ENCODE assay signal across 4 cellular contexts in genomic region chr21:41442496-41443186, GRCh38.
TF ChIP-seq lines count a peak whose summit lies in the region.

No MANE protein-coding gene starts in this region.

TF ChIP-seq in SK-N-SH, 30 proteins besides CTCF, POLR2A, EP300 and RAD21:
- TF ChIP-seq, protein P1, sequence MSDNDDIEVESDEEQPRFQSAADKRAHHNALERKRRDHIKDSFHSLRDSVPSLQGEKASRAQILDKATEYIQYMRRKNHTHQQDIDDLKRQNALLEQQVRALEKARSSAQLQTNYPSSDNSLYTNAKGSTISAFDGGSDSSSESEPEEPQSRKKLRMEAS (IDR thresholded peaks at IDR 0.05; ENCODE audit: low read depth) = no peak
- TF ChIP-seq PBX3 (IDR thresholded peaks at IDR 0.05) = peak; percentile 27; the same call in 1 of the 2 replicates

TF ChIP-seq in SK-N-SH treated with all-trans-retinoic acid at 6 μM for 48 hours, 23 proteins besides CTCF, POLR2A, EP300 and RAD21 (continues in another document):
- TF ChIP-seq, protein P2, sequence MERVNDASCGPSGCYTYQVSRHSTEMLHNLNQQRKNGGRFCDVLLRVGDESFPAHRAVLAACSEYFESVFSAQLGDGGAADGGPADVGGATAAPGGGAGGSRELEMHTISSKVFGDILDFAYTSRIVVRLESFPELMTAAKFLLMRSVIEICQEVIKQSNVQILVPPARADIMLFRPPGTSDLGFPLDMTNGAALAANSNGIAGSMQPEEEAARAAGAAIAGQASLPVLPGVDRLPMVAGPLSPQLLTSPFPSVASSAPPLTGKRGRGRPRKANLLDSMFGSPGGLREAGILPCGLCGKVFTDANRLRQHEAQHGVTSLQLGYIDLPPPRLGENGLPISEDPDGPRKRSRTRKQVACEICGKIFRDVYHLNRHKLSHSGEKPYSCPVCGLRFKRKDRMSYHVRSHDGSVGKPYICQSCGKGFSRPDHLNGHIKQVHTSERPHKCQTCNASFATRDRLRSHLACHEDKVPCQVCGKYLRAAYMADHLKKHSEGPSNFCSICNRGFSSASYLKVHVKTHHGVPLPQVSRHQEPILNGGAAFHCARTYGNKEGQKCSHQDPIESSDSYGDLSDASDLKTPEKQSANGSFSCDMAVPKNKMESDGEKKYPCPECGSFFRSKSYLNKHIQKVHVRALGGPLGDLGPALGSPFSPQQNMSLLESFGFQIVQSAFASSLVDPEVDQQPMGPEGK (CRISPR knock-in tag; IDR thresholded peaks at IDR 0.05; ENCODE audit: borderline replicate concordance) = no peak
- TF ChIP-seq ZFP3 (CRISPR knock-in tag; IDR thresholded peaks at IDR 0.05) (no peak), PPARA (CRISPR knock-in tag; IDR thresholded peaks at IDR 0.05; ENCODE audit: borderline replicate concordance) (no peak), TCF4 (CRISPR knock-in tag; IDR thresholded peaks at IDR 0.05; ENCODE audit: borderline replicate concordance) (no peak), GLIS3 (CRISPR knock-in tag; IDR thresholded peaks at IDR 0.05) (no peak), OSR1 (CRISPR knock-in tag; IDR thresholded peaks at IDR 0.05) (no peak), ESRRG (CRISPR knock-in tag; IDR thresholded peaks at IDR 0.05) (no peak), ZNF8 (CRISPR knock-in tag; IDR thresholded peaks at IDR 0.05) (no peak), RARB (CRISPR knock-in tag; IDR thresholded peaks at IDR 0.05) (no peak), CSDC2 (CRISPR knock-in tag; IDR thresholded peaks at IDR 0.05) (no peak), BACH2 (CRISPR knock-in tag; IDR thresholded peaks at IDR 0.05; ENCODE audit: borderline replicate concordance) (no peak), ISL1 (CRISPR knock-in tag; IDR thresholded peaks at IDR 0.05) (no peak)
- TF ChIP-seq, protein P3, sequence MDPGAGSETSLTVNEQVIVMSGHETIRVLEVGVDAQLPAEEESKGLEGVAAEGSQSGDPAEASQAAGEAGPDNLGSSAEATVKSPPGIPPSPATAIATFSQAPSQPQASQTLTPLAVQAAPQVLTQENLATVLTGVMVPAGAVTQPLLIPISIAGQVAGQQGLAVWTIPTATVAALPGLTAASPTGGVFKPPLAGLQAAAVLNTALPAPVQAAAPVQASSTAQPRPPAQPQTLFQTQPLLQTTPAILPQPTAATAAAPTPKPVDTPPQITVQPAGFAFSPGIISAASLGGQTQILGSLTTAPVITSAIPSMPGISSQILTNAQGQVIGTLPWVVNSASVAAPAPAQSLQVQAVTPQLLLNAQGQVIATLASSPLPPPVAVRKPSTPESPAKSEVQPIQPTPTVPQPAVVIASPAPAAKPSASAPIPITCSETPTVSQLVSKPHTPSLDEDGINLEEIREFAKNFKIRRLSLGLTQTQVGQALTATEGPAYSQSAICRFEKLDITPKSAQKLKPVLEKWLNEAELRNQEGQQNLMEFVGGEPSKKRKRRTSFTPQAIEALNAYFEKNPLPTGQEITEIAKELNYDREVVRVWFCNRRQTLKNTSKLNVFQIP (CRISPR knock-in tag; IDR thresholded peaks at IDR 0.05; ENCODE audit: borderline replicate concordance, low read depth) = no peak
- TF ChIP-seq, protein P4, sequence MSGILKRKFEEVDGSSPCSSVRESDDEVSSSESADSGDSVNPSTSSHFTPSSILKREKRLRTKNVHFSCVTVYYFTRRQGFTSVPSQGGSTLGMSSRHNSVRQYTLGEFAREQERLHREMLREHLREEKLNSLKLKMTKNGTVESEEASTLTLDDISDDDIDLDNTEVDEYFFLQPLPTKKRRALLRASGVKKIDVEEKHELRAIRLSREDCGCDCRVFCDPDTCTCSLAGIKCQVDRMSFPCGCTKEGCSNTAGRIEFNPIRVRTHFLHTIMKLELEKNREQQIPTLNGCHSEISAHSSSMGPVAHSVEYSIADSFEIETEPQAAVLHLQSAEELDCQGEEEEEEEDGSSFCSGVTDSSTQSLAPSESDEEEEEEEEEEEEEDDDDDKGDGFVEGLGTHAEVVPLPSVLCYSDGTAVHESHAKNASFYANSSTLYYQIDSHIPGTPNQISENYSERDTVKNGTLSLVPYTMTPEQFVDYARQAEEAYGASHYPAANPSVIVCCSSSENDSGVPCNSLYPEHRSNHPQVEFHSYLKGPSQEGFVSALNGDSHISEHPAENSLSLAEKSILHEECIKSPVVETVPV (CRISPR knock-in tag; IDR thresholded peaks at IDR 0.05) = no peak

TF ChIP-seq in IMR-90, 13 proteins besides CTCF, POLR2A, EP300 and RAD21:
- TF ChIP-seq BHLHE40 (IDR thresholded peaks at IDR 0.05; ENCODE audit: low read depth, low read length) (no peak), FOS (IDR thresholded peaks at IDR 0.05; ENCODE audit: low read depth, low read length) (no peak), MXI1 (IDR thresholded peaks at IDR 0.05; ENCODE audit: borderline replicate concordance, low read depth, low read length) (no peak), NFE2L2 (IDR thresholded peaks at IDR 0.05; ENCODE audit: low read depth, low read length) (no peak), SMC3 (IDR thresholded peaks at IDR 0.05; ENCODE audit: low read depth, low read length) (no peak), CHD1 (IDR thresholded peaks at IDR 0.05; ENCODE audit: low read depth, low read length) (no peak), RCOR1 (IDR thresholded peaks at IDR 0.05; ENCODE audit: insufficient replicate concordance, low read length) (no peak), CEBPB (IDR thresholded peaks at IDR 0.05; ENCODE audit: low read depth, low read length) (no peak), ELK1 (IDR thresholded peaks at IDR 0.05; ENCODE audit: borderline replicate concordance, low read depth, low read length) (no peak), MAFK (IDR thresholded peaks at IDR 0.05; ENCODE audit: low read depth, low read length) (no peak), MAZ (IDR thresholded peaks at IDR 0.05; ENCODE audit: borderline replicate concordance, low read depth, low read length) (no peak), USF2 (IDR thresholded peaks at IDR 0.05; ENCODE audit: low read depth, low read length) (no peak)
TF ChIP-seq in IMR-90: peak in this region for 0.

TF ChIP-seq in GM12878, 131 proteins besides CTCF, POLR2A, EP300 and RAD21:
- TF ChIP-seq POLR2AphosphoS5 (IDR thresholded peaks at IDR 0.05; ENCODE audit: low read length) (peak; percentile 42; the same call in 1 of the 2 replicates), BMI1 (IDR thresholded peaks at IDR 0.05; ENCODE audit: borderline replicate concordance) (no peak)
- TF ChIP-seq, protein P5, sequence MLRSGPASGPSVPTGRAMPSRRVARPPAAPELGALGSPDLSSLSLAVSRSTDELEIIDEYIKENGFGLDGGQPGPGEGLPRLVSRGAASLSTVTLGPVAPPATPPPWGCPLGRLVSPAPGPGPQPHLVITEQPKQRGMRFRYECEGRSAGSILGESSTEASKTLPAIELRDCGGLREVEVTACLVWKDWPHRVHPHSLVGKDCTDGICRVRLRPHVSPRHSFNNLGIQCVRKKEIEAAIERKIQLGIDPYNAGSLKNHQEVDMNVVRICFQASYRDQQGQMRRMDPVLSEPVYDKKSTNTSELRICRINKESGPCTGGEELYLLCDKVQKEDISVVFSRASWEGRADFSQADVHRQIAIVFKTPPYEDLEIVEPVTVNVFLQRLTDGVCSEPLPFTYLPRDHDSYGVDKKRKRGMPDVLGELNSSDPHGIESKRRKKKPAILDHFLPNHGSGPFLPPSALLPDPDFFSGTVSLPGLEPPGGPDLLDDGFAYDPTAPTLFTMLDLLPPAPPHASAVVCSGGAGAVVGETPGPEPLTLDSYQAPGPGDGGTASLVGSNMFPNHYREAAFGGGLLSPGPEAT (IDR thresholded peaks at IDR 0.05; ENCODE audit: low read depth) = no peak
